In the genomic region with DNA sequence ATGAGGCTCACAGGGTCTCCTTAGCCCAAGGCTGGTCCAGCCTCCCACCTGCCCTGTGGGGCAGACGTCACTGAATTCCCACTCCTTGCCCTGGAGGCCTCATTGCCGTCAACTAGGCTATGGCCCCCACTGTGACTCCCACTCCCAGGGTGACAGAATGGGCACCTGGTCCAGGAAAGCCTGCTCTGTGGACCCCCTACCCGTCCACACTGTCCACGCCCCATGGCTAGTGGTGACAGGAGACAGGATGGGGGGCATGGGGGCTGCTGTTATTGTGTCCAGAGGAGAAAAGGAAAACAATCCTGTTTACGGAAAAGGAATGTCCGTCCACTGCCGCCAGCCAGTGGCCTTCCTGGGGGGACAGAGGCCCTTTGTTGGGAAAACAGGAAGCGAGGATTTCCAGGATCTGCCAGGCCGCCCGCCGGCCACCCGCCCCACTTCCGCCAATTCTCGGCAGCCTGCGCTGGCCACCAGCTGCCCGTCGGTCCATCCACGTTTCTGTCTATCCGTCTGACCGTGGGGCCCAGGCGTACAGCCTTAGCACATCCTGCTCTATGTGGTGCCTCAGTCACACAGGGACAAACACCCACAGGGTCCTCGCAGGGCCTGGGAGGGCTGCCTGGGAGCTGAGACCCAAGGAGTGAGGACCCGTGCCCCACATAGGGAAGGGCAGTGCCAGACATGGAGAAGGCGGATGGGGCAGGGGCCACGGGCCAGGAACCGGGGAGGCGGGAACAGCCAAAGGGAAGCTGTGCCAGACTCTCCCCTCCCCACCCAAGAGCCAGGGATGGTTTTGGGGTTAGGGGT, we compare ENCODE assay signal across 1 cellular context.
TF ChIP-seq lines count a peak whose summit lies in the region.

No MANE protein-coding gene starts in this region.

TF ChIP-seq in HepG2, 621 proteins besides CTCF, POLR2A, EP300 and RAD21 (continued from another document and continues in another):
- TF ChIP-seq, protein P1, sequence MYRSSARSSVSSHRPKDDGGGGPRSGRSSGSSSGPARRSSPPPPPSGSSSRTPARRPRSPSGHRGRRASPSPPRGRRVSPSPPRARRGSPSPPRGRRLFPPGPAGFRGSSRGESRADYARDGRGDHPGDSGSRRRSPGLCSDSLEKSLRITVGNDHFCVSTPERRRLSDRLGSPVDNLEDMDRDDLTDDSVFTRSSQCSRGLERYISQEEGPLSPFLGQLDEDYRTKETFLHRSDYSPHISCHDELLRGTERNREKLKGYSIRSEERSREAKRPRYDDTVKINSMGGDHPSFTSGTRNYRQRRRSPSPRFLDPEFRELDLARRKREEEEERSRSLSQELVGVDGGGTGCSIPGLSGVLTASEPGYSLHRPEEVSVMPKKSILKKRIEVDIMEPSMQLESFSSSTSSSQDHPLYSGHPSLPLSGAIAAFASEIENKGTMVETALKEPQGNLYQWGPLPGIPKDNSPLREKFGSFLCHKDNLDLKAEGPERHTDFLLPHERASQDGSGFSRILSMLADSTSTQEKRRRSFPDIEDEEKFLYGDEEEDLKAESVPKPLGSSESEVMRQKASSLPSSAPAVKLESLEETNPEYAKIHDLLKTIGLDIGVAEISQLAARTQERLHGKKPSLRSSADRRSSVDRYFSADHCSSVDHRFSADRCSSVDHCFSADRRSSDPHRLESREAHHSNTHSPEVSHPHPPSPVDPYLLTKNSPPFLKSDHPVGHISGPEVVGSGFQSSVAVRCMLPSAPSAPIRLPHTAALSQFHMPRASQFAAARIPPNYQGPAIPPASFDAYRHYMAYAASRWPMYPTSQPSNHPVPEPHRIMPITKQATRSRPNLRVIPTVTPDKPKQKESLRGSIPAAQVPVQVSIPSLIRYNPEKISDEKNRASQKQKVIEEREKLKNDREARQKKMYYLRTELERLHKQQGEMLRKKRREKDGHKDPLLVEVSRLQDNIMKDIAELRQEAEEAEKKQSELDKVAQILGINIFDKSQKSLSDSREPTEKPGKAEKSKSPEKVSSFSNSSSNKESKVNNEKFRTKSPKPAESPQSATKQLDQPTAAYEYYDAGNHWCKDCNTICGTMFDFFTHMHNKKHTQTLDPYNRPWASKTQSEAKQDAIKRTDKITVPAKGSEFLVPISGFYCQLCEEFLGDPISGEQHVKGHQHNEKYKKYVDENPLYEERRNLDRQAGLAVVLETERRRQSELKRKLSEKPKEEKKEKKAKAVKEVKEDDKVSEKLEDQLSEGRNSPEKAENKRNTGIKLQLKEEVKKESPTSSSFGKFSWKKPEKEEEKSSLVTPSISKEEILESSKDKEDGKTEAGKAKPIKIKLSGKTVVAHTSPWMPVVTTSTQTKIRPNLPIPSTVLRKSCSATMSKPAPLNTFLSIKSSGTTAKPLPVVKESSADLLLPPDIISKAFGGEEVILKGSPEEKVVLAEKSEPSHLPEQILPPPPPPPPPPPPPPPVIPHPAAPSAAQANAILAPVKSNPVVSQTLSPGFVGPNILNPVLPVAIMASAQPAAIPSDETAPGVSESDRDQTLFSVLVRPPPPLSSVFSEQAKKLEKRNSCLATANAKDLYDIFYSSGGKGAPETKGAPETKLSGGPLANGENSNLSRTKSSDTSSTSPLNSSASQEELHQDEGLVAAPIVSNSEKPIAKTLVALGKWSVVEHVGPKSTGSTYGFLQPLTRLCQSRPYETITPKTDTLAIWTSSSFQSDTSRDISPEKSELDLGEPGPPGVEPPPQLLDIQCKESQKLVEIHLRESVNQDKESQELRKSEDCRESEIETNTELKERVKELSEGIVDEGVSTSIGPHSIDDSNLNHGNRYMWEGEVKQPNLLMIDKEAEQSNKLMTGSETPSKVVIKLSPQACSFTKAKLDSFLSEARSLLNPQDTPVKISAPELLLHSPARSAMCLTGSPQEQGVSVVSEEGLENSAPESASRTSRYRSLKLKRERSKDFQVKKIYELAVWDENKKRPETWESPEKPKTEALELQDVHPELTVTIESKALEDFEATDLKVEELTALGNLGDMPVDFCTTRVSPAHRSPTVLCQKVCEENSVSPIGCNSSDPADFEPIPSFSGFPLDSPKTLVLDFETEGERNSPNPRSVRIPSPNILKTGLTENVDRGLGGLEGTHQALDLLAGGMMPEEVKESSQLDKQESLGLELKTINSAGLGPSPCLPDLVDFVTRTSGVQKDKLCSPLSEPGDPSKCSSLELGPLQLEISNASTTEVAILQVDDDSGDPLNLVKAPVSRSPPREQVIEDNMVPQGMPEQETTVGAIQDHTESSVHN (CRISPR knock-in tag; IDR thresholded peaks at IDR 0.05): 0 out of 2 replicates have a peak, but pooled peaks have one; percentile 57
- TF ChIP-seq, protein P2, sequence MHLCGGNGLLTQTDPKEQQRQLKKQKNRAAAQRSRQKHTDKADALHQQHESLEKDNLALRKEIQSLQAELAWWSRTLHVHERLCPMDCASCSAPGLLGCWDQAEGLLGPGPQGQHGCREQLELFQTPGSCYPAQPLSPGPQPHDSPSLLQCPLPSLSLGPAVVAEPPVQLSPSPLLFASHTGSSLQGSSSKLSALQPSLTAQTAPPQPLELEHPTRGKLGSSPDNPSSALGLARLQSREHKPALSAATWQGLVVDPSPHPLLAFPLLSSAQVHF (CRISPR knock-in tag; IDR thresholded peaks at IDR 0.05): no peak
- TF ChIP-seq, protein P3, sequence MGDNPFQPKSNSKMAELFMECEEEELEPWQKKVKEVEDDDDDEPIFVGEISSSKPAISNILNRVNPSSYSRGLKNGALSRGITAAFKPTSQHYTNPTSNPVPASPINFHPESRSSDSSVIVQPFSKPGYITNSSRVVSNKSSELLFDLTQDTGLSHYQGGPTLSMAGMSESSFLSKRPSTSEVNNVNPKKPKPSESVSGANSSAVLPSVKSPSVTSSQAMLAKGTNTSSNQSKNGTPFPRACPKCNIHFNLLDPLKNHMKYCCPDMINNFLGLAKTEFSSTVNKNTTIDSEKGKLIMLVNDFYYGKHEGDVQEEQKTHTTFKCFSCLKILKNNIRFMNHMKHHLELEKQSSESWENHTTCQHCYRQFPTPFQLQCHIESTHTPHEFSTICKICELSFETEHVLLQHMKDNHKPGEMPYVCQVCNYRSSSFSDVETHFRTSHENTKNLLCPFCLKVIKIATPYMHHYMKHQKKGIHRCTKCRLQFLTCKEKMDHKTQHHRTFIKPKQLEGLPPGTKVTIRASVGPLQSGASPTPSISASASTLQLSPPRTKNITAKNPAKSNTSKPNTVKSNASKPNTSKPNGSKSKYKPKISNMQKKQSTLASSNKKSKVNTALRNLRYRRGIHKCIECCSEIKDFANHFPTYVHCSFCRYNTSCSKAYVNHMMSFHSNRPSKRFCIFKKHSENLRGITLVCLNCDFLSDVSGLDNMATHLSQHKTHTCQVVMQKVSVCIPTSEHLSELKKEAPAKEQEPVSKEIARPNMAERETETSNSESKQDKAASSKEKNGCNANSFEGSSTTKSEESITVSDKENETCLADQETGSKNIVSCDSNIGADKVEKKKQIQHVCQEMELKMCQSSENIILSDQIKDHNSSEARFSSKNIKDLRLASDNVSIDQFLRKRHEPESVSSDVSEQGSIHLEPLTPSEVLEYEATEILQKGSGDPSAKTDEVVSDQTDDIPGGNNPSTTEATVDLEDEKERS (CRISPR knock-in tag; IDR thresholded peaks at IDR 0.05): no peak
- no peak for TF ChIP-seq RFX3 (CRISPR knock-in tag; IDR thresholded peaks at IDR 0.05)
- TF ChIP-seq HHEX (CRISPR knock-in tag; IDR thresholded peaks at IDR 0.05): no peak
- TF ChIP-seq, protein P4, sequence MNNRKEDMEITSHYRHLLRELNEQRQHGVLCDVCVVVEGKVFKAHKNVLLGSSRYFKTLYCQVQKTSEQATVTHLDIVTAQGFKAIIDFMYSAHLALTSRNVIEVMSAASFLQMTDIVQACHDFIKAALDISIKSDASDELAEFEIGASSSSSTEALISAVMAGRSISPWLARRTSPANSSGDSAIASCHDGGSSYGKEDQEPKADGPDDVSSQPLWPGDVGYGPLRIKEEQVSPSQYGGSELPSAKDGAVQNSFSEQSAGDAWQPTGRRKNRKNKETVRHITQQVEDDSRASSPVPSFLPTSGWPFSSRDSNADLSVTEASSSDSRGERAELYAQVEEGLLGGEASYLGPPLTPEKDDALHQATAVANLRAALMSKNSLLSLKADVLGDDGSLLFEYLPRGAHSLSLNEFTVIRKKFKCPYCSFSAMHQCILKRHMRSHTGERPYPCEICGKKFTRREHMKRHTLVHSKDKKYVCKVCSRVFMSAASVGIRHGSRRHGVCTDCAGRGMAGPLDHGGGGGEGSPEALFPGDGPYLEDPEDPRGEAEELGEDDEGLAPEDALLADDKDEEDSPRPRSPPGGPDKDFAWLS (CRISPR knock-in tag; IDR thresholded peaks at IDR 0.05; ENCODE audit: borderline replicate concordance): no peak
- no peak for TF ChIP-seq SMYD3 (CRISPR knock-in tag; IDR thresholded peaks at IDR 0.05)
- no peak for TF ChIP-seq RFX5 (IDR thresholded peaks at IDR 0.05; ENCODE audit: low read depth, low read length)
- no peak for TF ChIP-seq LCORL (IDR thresholded peaks at IDR 0.05)
- no peak for TF ChIP-seq LCORL (CRISPR knock-in tag; IDR thresholded peaks at IDR 0.05)
- TF ChIP-seq ARHGAP35 (CRISPR knock-in tag; IDR thresholded peaks at IDR 0.05; ENCODE audit: borderline replicate concordance): no peak
- TF ChIP-seq RBM39 (IDR thresholded peaks at IDR 0.05; ENCODE audit: low read depth, low read length, poor library complexity, severe bottlenecking): peak; percentile 22
- TF ChIP-seq ZNF547 (CRISPR knock-in tag; IDR thresholded peaks at IDR 0.05): no peak
- TF ChIP-seq, protein P5, sequence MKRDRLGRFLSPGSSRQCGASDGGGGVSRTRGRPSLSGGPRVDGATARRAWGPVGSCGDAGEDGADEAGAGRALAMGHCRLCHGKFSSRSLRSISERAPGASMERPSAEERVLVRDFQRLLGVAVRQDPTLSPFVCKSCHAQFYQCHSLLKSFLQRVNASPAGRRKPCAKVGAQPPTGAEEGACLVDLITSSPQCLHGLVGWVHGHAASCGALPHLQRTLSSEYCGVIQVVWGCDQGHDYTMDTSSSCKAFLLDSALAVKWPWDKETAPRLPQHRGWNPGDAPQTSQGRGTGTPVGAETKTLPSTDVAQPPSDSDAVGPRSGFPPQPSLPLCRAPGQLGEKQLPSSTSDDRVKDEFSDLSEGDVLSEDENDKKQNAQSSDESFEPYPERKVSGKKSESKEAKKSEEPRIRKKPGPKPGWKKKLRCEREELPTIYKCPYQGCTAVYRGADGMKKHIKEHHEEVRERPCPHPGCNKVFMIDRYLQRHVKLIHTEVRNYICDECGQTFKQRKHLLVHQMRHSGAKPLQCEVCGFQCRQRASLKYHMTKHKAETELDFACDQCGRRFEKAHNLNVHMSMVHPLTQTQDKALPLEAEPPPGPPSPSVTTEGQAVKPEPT (CRISPR knock-in tag; IDR thresholded peaks at IDR 0.05; ENCODE audit: low read depth): no peak
- no peak for TF ChIP-seq KDM5A (IDR thresholded peaks at IDR 0.05; ENCODE audit: borderline replicate concordance, low read length)
- TF ChIP-seq ZNF678 (CRISPR knock-in tag; IDR thresholded peaks at IDR 0.05): 0 out of 2 replicates have a peak, but pooled peaks have one; percentile 33
- TF ChIP-seq, protein P6, sequence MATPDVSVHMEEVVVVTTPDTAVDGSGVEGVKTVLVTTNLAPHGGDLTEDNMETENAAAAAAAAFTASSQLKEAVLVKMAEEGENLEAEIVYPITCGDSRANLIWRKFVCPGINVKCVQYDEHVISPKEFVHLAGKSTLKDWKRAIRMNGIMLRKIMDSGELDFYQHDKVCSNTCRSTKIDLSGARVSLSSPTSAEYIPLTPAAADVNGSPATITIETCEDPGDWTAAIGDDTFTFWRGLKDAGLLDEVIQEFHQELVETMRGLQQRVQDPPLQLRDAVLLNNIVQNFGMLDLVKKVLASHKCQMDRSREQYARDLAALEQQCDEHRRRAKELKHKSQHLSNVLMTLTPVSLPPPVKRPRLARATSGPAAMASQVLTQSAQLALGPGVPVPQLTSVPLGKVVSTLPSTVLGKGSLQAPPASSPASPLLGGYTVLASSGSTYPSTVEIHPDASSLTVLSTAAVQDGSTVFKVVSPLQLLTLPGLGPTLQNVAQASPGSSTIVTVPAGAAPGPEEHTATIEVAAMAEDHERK (CRISPR knock-in tag; IDR thresholded peaks at IDR 0.05; ENCODE audit: low read depth): no peak
- no peak for TF ChIP-seq TEAD2 (CRISPR knock-in tag; IDR thresholded peaks at IDR 0.05)
- no peak for TF ChIP-seq ZNF672 (CRISPR knock-in tag; IDR thresholded peaks at IDR 0.05)
- TF ChIP-seq, protein P7, sequence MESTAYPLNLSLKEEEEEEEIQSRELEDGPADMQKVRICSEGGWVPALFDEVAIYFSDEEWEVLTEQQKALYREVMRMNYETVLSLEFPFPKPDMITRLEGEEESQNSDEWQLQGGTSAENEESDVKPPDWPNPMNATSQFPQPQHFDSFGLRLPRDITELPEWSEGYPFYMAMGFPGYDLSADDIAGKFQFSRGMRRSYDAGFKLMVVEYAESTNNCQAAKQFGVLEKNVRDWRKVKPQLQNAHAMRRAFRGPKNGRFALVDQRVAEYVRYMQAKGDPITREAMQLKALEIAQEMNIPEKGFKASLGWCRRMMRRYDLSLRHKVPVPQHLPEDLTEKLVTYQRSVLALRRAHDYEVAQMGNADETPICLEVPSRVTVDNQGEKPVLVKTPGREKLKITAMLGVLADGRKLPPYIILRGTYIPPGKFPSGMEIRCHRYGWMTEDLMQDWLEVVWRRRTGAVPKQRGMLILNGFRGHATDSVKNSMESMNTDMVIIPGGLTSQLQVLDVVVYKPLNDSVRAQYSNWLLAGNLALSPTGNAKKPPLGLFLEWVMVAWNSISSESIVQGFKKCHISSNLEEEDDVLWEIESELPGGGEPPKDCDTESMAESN (CRISPR knock-in tag; conservative IDR thresholded peaks at IDR 0.05): peak; percentile 65; the same call in 1 of the 2 replicates
- TF ChIP-seq, protein P8, sequence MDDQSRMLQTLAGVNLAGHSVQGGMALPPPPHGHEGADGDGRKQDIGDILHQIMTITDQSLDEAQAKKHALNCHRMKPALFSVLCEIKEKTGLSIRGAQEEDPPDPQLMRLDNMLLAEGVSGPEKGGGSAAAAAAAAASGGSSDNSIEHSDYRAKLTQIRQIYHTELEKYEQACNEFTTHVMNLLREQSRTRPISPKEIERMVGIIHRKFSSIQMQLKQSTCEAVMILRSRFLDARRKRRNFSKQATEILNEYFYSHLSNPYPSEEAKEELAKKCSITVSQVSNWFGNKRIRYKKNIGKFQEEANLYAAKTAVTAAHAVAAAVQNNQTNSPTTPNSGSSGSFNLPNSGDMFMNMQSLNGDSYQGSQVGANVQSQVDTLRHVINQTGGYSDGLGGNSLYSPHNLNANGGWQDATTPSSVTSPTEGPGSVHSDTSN (CRISPR knock-in tag; IDR thresholded peaks at IDR 0.05; ENCODE audit: borderline replicate concordance): no peak
- no peak for TF ChIP-seq SAFB2 (CRISPR knock-in tag; IDR thresholded peaks at IDR 0.05; ENCODE audit: borderline replicate concordance, low read depth)
- peak; percentile 81 for TF ChIP-seq HNRNPL (IDR thresholded peaks at IDR 0.05; ENCODE audit: low read depth, low read length)
- no peak for TF ChIP-seq CENPX (CRISPR knock-in tag; IDR thresholded peaks at IDR 0.05)
- TF ChIP-seq ZEB1 (IDR thresholded peaks at IDR 0.05; ENCODE audit: insufficient replicate concordance, low read depth): no peak
- TF ChIP-seq, protein P9, sequence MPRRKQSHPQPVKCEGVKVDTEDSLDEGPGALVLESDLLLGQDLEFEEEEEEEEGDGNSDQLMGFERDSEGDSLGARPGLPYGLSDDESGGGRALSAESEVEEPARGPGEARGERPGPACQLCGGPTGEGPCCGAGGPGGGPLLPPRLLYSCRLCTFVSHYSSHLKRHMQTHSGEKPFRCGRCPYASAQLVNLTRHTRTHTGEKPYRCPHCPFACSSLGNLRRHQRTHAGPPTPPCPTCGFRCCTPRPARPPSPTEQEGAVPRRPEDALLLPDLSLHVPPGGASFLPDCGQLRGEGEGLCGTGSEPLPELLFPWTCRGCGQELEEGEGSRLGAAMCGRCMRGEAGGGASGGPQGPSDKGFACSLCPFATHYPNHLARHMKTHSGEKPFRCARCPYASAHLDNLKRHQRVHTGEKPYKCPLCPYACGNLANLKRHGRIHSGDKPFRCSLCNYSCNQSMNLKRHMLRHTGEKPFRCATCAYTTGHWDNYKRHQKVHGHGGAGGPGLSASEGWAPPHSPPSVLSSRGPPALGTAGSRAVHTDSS (CRISPR knock-in tag; conservative IDR thresholded peaks at IDR 0.05): no peak
